In genomic region chr9:93173365-93174150, GRCh38 we compare ENCODE assay signal across 1 cellular context.
TF ChIP-seq lines count a peak whose summit lies in the region.

No MANE protein-coding gene starts in this region.

TF ChIP-seq in HepG2, 621 proteins besides CTCF, POLR2A, EP300 and RAD21:
- TF ChIP-seq SRF (IDR thresholded peaks at IDR 0.05; ENCODE audit: low read depth, low read length) (no peak), JUN (CRISPR knock-in tag; IDR thresholded peaks at IDR 0.05) (no peak), KDM6A (CRISPR knock-in tag; IDR thresholded peaks at IDR 0.05; ENCODE audit: low read depth) (no peak), ATF2 (CRISPR knock-in tag; IDR thresholded peaks at IDR 0.05) (no peak)
- TF ChIP-seq, protein P1, sequence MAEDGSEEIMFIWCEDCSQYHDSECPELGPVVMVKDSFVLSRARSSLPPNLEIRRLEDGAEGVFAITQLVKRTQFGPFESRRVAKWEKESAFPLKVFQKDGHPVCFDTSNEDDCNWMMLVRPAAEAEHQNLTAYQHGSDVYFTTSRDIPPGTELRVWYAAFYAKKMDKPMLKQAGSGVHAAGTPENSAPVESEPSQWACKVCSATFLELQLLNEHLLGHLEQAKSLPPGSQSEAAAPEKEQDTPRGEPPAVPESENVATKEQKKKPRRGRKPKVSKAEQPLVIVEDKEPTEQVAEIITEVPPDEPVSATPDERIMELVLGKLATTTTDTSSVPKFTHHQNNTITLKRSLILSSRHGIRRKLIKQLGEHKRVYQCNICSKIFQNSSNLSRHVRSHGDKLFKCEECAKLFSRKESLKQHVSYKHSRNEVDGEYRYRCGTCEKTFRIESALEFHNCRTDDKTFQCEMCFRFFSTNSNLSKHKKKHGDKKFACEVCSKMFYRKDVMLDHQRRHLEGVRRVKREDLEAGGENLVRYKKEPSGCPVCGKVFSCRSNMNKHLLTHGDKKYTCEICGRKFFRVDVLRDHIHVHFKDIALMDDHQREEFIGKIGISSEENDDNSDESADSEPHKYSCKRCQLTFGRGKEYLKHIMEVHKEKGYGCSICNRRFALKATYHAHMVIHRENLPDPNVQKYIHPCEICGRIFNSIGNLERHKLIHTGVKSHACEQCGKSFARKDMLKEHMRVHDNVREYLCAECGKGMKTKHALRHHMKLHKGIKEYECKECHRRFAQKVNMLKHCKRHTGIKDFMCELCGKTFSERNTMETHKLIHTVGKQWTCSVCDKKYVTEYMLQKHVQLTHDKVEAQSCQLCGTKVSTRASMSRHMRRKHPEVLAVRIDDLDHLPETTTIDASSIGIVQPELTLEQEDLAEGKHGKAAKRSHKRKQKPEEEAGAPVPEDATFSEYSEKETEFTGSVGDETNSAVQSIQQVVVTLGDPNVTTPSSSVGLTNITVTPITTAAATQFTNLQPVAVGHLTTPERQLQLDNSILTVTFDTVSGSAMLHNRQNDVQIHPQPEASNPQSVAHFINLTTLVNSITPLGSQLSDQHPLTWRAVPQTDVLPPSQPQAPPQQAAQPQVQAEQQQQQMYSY (CRISPR knock-in tag; IDR thresholded peaks at IDR 0.05) = no peak
